ENCODE assay signal across 18 cellular contexts in the genomic region with DNA sequence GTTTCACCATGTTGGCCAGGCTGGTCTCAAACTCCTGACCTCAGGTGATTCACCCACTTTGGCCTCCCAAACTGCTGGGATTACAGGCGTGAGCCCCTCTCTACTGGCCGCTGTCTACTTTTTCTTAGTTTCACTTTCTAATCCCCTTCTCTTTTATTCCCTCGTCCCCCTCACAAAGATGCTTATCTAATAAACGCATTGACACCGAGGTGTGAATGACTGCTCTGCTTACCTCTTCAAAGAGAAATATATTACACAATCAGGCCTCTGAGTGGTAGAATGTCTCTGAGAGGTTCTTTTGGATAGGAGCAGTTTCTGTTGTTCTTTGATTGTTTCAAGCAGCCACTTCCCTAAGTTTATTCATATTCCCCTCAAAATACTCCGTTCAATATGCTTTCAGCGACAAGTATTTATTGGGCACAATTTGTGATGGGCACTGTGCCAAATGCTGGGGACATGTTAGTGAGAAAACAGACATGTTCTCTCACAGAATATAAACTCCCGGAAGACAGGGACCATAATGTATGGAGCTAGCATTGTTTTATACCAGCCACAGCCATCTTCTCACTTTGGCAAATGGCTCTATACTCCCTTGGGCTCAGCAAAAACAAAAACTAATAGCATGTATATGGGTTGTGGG.
"Had no signal": no experiment of that assay in that cellular context is flagged by ENCODE, and none has a peak within 500 bp of the region (broad histone marks: within the 10 kb centered on the region; RNA-seq: fewer than 3 reads in every experiment).

No MANE protein-coding gene starts in this region.

- H3K36me3 ChIP-seq: adrenal gland, gastroesophageal sphincter, heart left ventricle, left ventricle myocardium inferior, transverse colon, vagina had no signal

- H3K27ac ChIP-seq: adrenal gland, gastroesophageal sphincter, heart left ventricle, left ventricle myocardium inferior, transverse colon, vagina had no signal

- H3K9me3 ChIP-seq: adrenal gland, gastroesophageal sphincter, heart left ventricle, left ventricle myocardium inferior, transverse colon, vagina had no signal

- H3K27ac Mint-ChIP-seq: activated naive CD4-positive, alpha-beta T cell treated with anti-CD3 and anti-CD28 coated beads, Interleukin-2, amount 50 U/mL, for 72 hours; progenitor cell of endocrine pancreas; stimulated activated naive CD8-positive, alpha-beta T cell treated with anti-CD3 and anti-CD28 coated beads, Interleukin-15, Interleukin-2, amounts not matched to agents 100 ng/mL and 50 ng/mL, for 24 hours had no signal

- H3K36me3 Mint-ChIP-seq: activated naive CD4-positive, alpha-beta T cell treated with anti-CD3 and anti-CD28 coated beads, Interleukin-2, amount 50 U/mL, for 72 hours had no signal

- H3K27me3 ChIP-seq: adrenal gland, gastroesophageal sphincter, heart left ventricle, transverse colon, vagina had no signal

- ATAC-seq: activated naive CD4-positive, alpha-beta T cell treated with anti-CD3 and anti-CD28 coated beads, Interleukin-2, amount 50 U/mL, for 72 hours; esophagus mucosa; gastroesophageal sphincter; heart left ventricle had no signal

- H3K4me3 Mint-ChIP-seq: neural crest cell; stimulated activated naive CD8-positive, alpha-beta T cell treated with anti-CD3 and anti-CD28 coated beads, Interleukin-15, Interleukin-2, amounts not matched to agents 100 ng/mL and 50 ng/mL, for 24 hours had no signal

- H3K27me3 Mint-ChIP-seq: progenitor cell of endocrine pancreas had no signal

- H3K9me3 Mint-ChIP-seq: activated naive CD4-positive, alpha-beta T cell treated with anti-CD3 and anti-CD28 coated beads, Interleukin-2, amount 50 U/mL, for 72 hours; neural crest cell; stimulated activated naive CD8-positive, alpha-beta T cell treated with anti-CD3 and anti-CD28 coated beads, Interleukin-15, Interleukin-2, amounts not matched to agents 100 ng/mL and 50 ng/mL, for 24 hours had no signal

- FAIRE-seq: bronchial epithelial cell had no signal

- H3K4me1 ChIP-seq: adrenal gland, gastroesophageal sphincter, heart left ventricle, left ventricle myocardium inferior, transverse colon, vagina had no signal

- DNase-seq: activated CD4-positive, alpha-beta T cell treated with anti-CD3 and anti-CD28 coated beads, Interleukin-2, amount 50 U/mL, for 1 hour; activated CD8-positive, alpha-beta memory T cell treated with anti-CD3 and anti-CD28 coated beads, Interleukin-2, amount 50 U/mL, for 4 hours; activated gamma-delta T cell treated with Interleukin-2 at 50 U/mL for 16 hours; activated T-cell treated with anti-CD3 and anti-CD28 coated beads, Interleukin-2, amount 50 U/mL, for 48 hours; adrenal gland; effector CD4-positive, alpha-beta T cell; heart left ventricle; left ventricle myocardium inferior; mammary epithelial cell; transverse colon had no signal

- H3K4me1 Mint-ChIP-seq: neural crest cell had no signal

- H3K4me3 ChIP-seq: adrenal gland, gastroesophageal sphincter, heart left ventricle, left ventricle myocardium inferior, transverse colon, vagina had no signal
